Comparison of ENCODE assay signal across 8 cellular contexts in genomic region chr9:131276107-131276888, GRCh38. TPM values are rescaled to one million over a fixed set of nuclear protein-coding genes. Genes with fewer than 3 reads are reported as not detected.
A peak's percentile ranks its signal among the peaks of the same experiment; 100 is the strongest.
DNase-seq lines count a peak whose midpoint lies in the region; ATAC-seq and TF ChIP-seq lines count a peak whose summit lies in the region.

Gene FAM78A (minus strand): TSS chr9:131276510. CDS start chr9:131276179, 331 bp downstream.

- BruUV-seq in OCI-LY7 (replicated peaks; lab: Mats Ljungman, UMichigan): TSS peak; percentile 55

- H3K4me1 ChIP-seq in OCI-LY7 (ENCODE audit: insufficient read depth, low read length, poor library complexity, severe bottlenecking): peaks cover 34% of the 10 kb centered on the region

- peaks cover 22 to 45% of the 10 kb centered on the region in 2 donors for H3K4me1 Mint-ChIP-seq in stimulated activated naive B cell treated with anti-CD40 and anti-IgM and Interleukin-4, amounts not matched to agents 10 μg/mL and 1 μg/mL and 100 μg/mL, for 72 hours

- H3K79me2 ChIP-seq in OCI-LY7 (ENCODE audit: insufficient read depth, low read depth, low read length): peaks cover 51% of the 10 kb centered on the region

- CTCF ChIA-PET in OCI-LY7 (lab: Charles Lee; ENCODE audit: unreplicated experiment): interaction anchor here (0.6 to 1.7 kb wide), 2 partner anchors 9 to 20 kb away, joined by 3 to 4 read pairs; no protein-coding TSS in a partner anchor

- POLR2A ChIA-PET in OCI-LY7 (lab: Charles Lee): interaction anchor here (1.0 to 7.9 kb wide), 3 partner anchors 12 to 95 kb away, joined by 4 to 132 read pairs (median 4); no protein-coding TSS in a partner anchor

- TF ChIP-seq CTCF in OCI-LY7 (conservative IDR thresholded peaks at IDR 0.05; ENCODE audit: low read length): 0 out of 2 replicates have a peak, but pooled peaks have one; percentile 22

- H3K4me2 ChIP-seq in OCI-LY7 (ENCODE audit: low read length): peak within 1 kb of the TSS; percentile 74

- H3K27ac ChIP-seq in OCI-LY7 (ENCODE audit: low read depth, low read length, poor library complexity, severe bottlenecking): peak within 1 kb of the TSS; percentile 76

- H3K27ac Mint-ChIP-seq in stimulated activated naive B cell treated with anti-CD40 and anti-IgM and Interleukin-4, amounts not matched to agents 10 μg/mL and 1 μg/mL and 100 μg/mL, for 72 hours: peak within 1 kb of the TSS; percentile 94

- peaks cover 18% of the 10 kb centered on the region for H3K36me3 ChIP-seq in OCI-LY7 (ENCODE audit: insufficient read depth, low read length)

- peak within 1 kb of the TSS; percentile 90 to 96 for H3K4me3 Mint-ChIP-seq in stimulated activated naive B cell treated with anti-CD40 and anti-IgM and Interleukin-4, amounts not matched to agents 10 μg/mL and 1 μg/mL and 100 μg/mL, for 72 hours

- H3K36me3 Mint-ChIP-seq in stimulated activated naive B cell treated with anti-CD40 and anti-IgM and Interleukin-4, amounts not matched to agents 10 μg/mL and 1 μg/mL and 100 μg/mL, for 72 hours: peaks cover 3 to 9% of the 10 kb centered on the region in 2 donors

- no peaks in the 10 kb centered on the region for H3K9me3 ChIP-seq in OCI-LY7 (ENCODE audit: low read length)

- peaks cover 5 to 6% of the 10 kb centered on the region in 2 donors for H3K27me3 Mint-ChIP-seq in stimulated activated naive B cell treated with anti-CD40 and anti-IgM and Interleukin-4, amounts not matched to agents 10 μg/mL and 1 μg/mL and 100 μg/mL, for 72 hours

- ATAC-seq in stimulated activated naive B cell treated with anti-CD40 and anti-IgM and Interleukin-4, amounts not matched to agents 10 μg/mL and 1 μg/mL and 100 μg/mL, for 72 hours (replicated peaks): peak; percentile 10 to 16
- ATAC-seq in GM21786 (IDR thresholded peaks at IDR 0.05; ENCODE audit: unreplicated experiment): no peak
- ATAC-seq in HG02642 (IDR thresholded peaks at IDR 0.05; ENCODE audit: poor library complexity, unreplicated experiment): no peak
- no peak for ATAC-seq in HG03196 (IDR thresholded peaks at IDR 0.05; ENCODE audit: unreplicated experiment)

- intact Hi-C loops in OCI-LY7 (cut with micrococcal nuclease; ENCODE audit: unreplicated experiment): loop anchor here (5.0 to 10.0 kb wide), 3 partner anchors 34 to 461 kb away; no protein-coding TSS in a partner anchor

- no peaks in the 10 kb centered on the region for H3K9me2 ChIP-seq in OCI-LY7 (ENCODE audit: insufficient read depth, low read length)

- no peaks in the 10 kb centered on the region for H4K20me1 ChIP-seq in OCI-LY7 (ENCODE audit: insufficient read depth, low read length)

- peak; percentile 79 for DNase-seq in OCI-LY7 (ENCODE audit: low spot score)
- peak; percentile 46 for DNase-seq in astrocyte of the hippocampus (ENCODE audit: low read depth, low spot score)
- DNase-seq in islet precursor cell: peak; percentile 69
- peak; percentile 21 for DNase-seq in stimulated activated naive B cell treated with anti-CD40 and anti-IgM and Interleukin-4, amounts not matched to agents 10 μg/mL and 1 μg/mL and 100 μg/mL, for 72 hours

- H3K4me3 ChIP-seq in OCI-LY7 (ENCODE audit: low read depth, low read length, poor library complexity, severe bottlenecking): peak within 1 kb of the TSS; percentile 90

- TF ChIP-seq POLR2A in GM19099 (IDR thresholded peaks at IDR 0.05; ENCODE audit: extremely low read depth, insufficient read length, low read depth): peak; percentile 13

- no peaks in the 10 kb centered on the region for H3K9me3 Mint-ChIP-seq in stimulated activated naive B cell treated with anti-CD40 and anti-IgM and Interleukin-4, amounts not matched to agents 10 μg/mL and 1 μg/mL and 100 μg/mL, for 72 hours

- peak within 1 kb of the TSS; percentile 45; the same call in 1 of the 2 replicates for H2AFZ ChIP-seq in OCI-LY7 (ENCODE audit: low read length)

RNA-seq across cellular contexts. Expression of gene FAM78A, which starts in this region (rescaled TPM):
- total RNA-seq in OCI-LY7 (2014; rRNA removed; shearing (Covaris generic)): 17.8 and 25.0 TPM in 2 replicates
- total RNA-seq in OCI-LY7 (2022): 35.0 and 38.4 TPM in 2 replicates

Comparison
In these comparisons a context has a peak if more than half of its experiments do, and no peak if none do; other contexts are left out.
1. DNase-seq: peak in every context shown above with its lines; median percentile 79 in OCI-LY7; 69 in islet precursor cell; 46 in astrocyte of the hippocampus; 21 in stimulated activated naive B cell treated with anti-CD40 and anti-IgM and Interleukin-4, amounts not matched to agents 10 μg/mL and 1 μg/mL and 100 μg/mL, for 72 hours.
2. ATAC-seq: peak in stimulated activated naive B cell treated with anti-CD40 and anti-IgM and Interleukin-4, amounts not matched to agents 10 μg/mL and 1 μg/mL and 100 μg/mL, for 72 hours (2 of 2); none in GM21786 (single experiment), HG02642 (single experiment) and HG03196 (single experiment).